Comparison of ENCODE assay signal across 10 cellular contexts in the genomic region with DNA sequence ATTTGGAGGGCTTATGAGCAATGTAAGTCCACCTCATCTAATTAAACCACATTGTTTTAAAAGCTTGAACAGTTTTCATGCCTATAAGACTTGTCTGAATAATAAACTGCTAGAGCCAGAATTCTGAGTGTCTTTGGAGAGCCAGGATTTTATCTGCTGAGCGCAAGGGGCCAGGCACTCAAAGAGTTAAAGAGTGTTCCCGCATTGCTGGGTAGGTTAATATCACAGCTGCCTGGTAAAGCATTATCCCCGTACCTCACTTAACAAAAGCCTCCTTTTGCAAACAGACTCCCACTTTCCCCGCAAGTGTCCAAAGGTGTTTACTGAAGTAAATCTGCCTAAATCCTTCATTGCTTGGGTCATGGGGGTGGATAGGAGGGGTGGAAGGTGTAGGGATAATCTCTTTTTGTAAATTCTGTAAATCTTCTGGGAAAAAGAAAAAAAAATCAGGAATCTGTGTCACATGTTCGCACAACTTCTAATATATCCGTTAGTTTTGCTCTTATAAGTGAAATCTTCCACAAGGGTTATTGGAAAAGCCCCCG. TPM values are rescaled to one million over a fixed set of nuclear protein-coding genes. Genes with fewer than 3 reads are reported as not detected.
DNase-seq lines count a peak whose midpoint lies in the region; ATAC-seq and TF ChIP-seq lines count a peak whose summit lies in the region.
"Had no signal": no experiment of that assay in that cellular context is flagged by ENCODE, and none has a peak within 500 bp of the region (broad histone marks: within the 10 kb centered on the region; RNA-seq: fewer than 3 reads in every experiment).

No MANE protein-coding gene starts in this region.

- H3K27ac ChIP-seq in breast epithelium = peak overlapping the region; percentile 11 to 83
- H3K27ac ChIP-seq in mammary epithelial cell (ENCODE audit: insufficient read depth, low read depth, low read length) = no peak overlapping the region
- H3K27ac ChIP-seq in dorsolateral prefrontal cortex = peak overlapping the region; percentile 95 to 100 (median 100)
- H3K27ac ChIP-seq in upper lobe of left lung = peak overlapping the region; percentile 96 to 99 (median 98)
- H3K27ac ChIP-seq: C4-2B had no signal

- H3K4me3 ChIP-seq in breast epithelium (peak overlapping the region in 2 of 3 donors; percentile 5 to 48), mammary epithelial cell (replicated peaks in 1 of 3; ENCODE audit: insufficient read depth in 1 of 3, low read depth in 2 of 3, low read length in 3 of 3) (no peak overlapping the region), dorsolateral prefrontal cortex (peak overlapping the region in 57 of 59 donors; percentile 1 to 100 (median 78)), upper lobe of left lung (peak overlapping the region in 1 of 4 donors; percentile 4)

- 91% methylated on average over 7 of the region's 7 CpGs for WGBS in mammary epithelial cell (ENCODE audit: low coverage, missing lambda C conversion rate)
- WGBS in upper lobe of left lung, 2 donors = 56 to 64% methylated on average over 7 of the region's 7 CpGs

- no peaks in the 10 kb centered on the region for H4K20me1 ChIP-seq in mammary epithelial cell (ENCODE audit: insufficient read depth, low read length)

- no TSS peak for BruUV-seq in mammary epithelial cell (replicated peaks; lab: Mats Ljungman, UMichigan)

- H3K9me3 Mint-ChIP-seq in naive B cell = no peaks in the 10 kb centered on the region
- H3K9me3 Mint-ChIP-seq: activated T-cell treated with anti-CD3 and anti-CD28 coated beads, Interleukin-2, amount 50 U/mL, for 24 hours had no signal

- in situ Hi-C loops in mammary epithelial cell (cut with MboI; ENCODE audit: low sequenced_read_pairs in 2 of 2) = no loop called here

- CTCF ChIA-PET in mammary epithelial cell (lab: Charles Lee; ENCODE audit: low non-redundant PET) = no interaction called here

- H3K79me2 ChIP-seq in mammary epithelial cell (ENCODE audit: insufficient read depth, low read length) = no peaks in the 10 kb centered on the region

- TF ChIP-seq CTCF in breast epithelium (IDR thresholded peaks at IDR 0.05) (no peak), mammary epithelial cell (conservative IDR thresholded peaks at IDR 0.05 in 1 of 2, IDR thresholded peaks at IDR 0.05 in 1 of 2; ENCODE audit: extremely low read depth in 1 of 2, insufficient read depth in 1 of 2, low read depth in 1 of 2, low read length in 2 of 2) (no peak), dorsolateral prefrontal cortex (IDR thresholded peaks at IDR 0.05 in 54 of 56, conservative IDR thresholded peaks at IDR 0.05 in 2 of 56; ENCODE audit: low read depth in 1 of 56, partially characterized antibody in 56 of 56) (peak in 1 of 56 donors; percentile 7), upper lobe of left lung (IDR thresholded peaks at IDR 0.05) (no peak)

- H3K27me3 ChIP-seq in breast epithelium = peaks cover 0 to 25% of the 10 kb centered on the region in 2 donors
- H3K27me3 ChIP-seq in mammary epithelial cell (ENCODE audit: insufficient read depth, low read length) = peaks cover 18% of the 10 kb centered on the region
- H3K27me3 ChIP-seq in dorsolateral prefrontal cortex = no peaks in the 10 kb centered on the region
- no peaks in the 10 kb centered on the region for H3K27me3 ChIP-seq in upper lobe of left lung

- H2AFZ ChIP-seq in mammary epithelial cell (ENCODE audit: low read depth, low read length) = no peak overlapping the region

- no peaks in the 10 kb centered on the region for H3K36me3 ChIP-seq in breast epithelium
- H3K36me3 ChIP-seq in mammary epithelial cell (ENCODE audit: insufficient read depth, low read length) = no peaks in the 10 kb centered on the region
- H3K36me3 ChIP-seq in upper lobe of left lung = no peaks in the 10 kb centered on the region

- H3K27me3 Mint-ChIP-seq in naive B cell = no peaks in the 10 kb centered on the region

- H3K4me3 Mint-ChIP-seq in naive B cell = peak overlapping the region in 6 of 8 donors; percentile 16 to 72 (median 64)
- H3K4me3 Mint-ChIP-seq: activated T-cell treated with anti-CD3 and anti-CD28 coated beads, Interleukin-2, amount 50 U/mL, for 24 hours had no signal

- no peak overlapping the region for H3K9ac ChIP-seq in mammary epithelial cell (ENCODE audit: insufficient read depth, low read length)

- no peak overlapping the region for H3K4me2 ChIP-seq in mammary epithelial cell (ENCODE audit: insufficient read depth, low read depth, low read length)

- peaks cover 17 to 23% of the 10 kb centered on the region in 2 donors for H3K36me3 Mint-ChIP-seq in naive B cell

- peaks cover 79 to 97% (median 89%) of the 10 kb centered on the region in 3 donors for H3K4me1 Mint-ChIP-seq in naive B cell

- no peak for TF ChIP-seq EP300 in upper lobe of left lung (IDR thresholded peaks at IDR 0.05)

- TF ChIP-seq POLR2A in breast epithelium (IDR thresholded peaks at IDR 0.05) = no peak
- TF ChIP-seq POLR2A in upper lobe of left lung (IDR thresholded peaks at IDR 0.05) = no peak

- peak overlapping the region in 5 of 6 donors; percentile 22 to 88 (median 51) for H3K27ac Mint-ChIP-seq in naive B cell
- H3K27ac Mint-ChIP-seq: activated T-cell treated with anti-CD3 and anti-CD28 coated beads, Interleukin-2, amount 50 U/mL, for 24 hours had no signal

- no peak for DNase-seq in breast epithelium (ENCODE audit: low spot score in 2 of 2)
- no peak for DNase-seq in mammary epithelial cell
- no peak for DNase-seq in dorsolateral prefrontal cortex
- DNase-seq in naive B cell = no peak
- no peak for DNase-seq in upper lobe of left lung
- DNase-seq in cerebellar nuclear complex (lab: John Stamatoyannopoulos, UW) = no peak
- DNase-seq in NCI-H2196 treated with DMSO at 0.1 percent for 48 hours (lab: John Stamatoyannopoulos, UW; ENCODE audit: unreplicated experiment) = no peak
- no peak for DNase-seq in RPMI8226
- DNase-seq: activated T-cell treated with anti-CD3 and anti-CD28 coated beads, Interleukin-2, amount 50 U/mL, for 24 hours had no signal

- H3K9me3 ChIP-seq in breast epithelium = no peaks in the 10 kb centered on the region
- no peaks in the 10 kb centered on the region for H3K9me3 ChIP-seq in mammary epithelial cell (replicated peaks; ENCODE audit: insufficient read depth, low read length)
- no peaks in the 10 kb centered on the region for H3K9me3 ChIP-seq in upper lobe of left lung

- intact Hi-C loops in breast epithelium (cut with DNase I; ENCODE audit: low total_unique reads) = no loop called here
- intact Hi-C loops in mammary epithelial cell (cut with micrococcal nuclease) = no loop called here
- intact Hi-C loops in dorsolateral prefrontal cortex (cut with DNase I) = no loop called here

- no peak for ATAC-seq in naive B cell (ENCODE audit: low read depth in 2 of 2)
- no peak for ATAC-seq in upper lobe of left lung (ENCODE audit: low FRiP score in 2 of 2)

- dilution Hi-C loops in mammary epithelial cell (cut with HindIII; ENCODE audit: low sequenced_read_pairs) = no loop called here

- H3K4me1 ChIP-seq in breast epithelium (no peaks in the 10 kb centered on the region), mammary epithelial cell (ENCODE audit: insufficient read depth, low read length) (no peaks in the 10 kb centered on the region), upper lobe of left lung (peaks cover 30 to 50% (median 48%) of the 10 kb centered on the region in 4 donors)

RNA-seq across cellular contexts. Expression of a gene that starts 10.8 kb away (rescaled TPM):
- total RNA-seq in breast epithelium (100 to 1,000 TPM in 1 of 3 donors, 10 to 100 TPM in 2; 53.7 to 225 (median 83.2) TPM), mammary epithelial cell (under 1 TPM; 0.45 to 0.50 TPM), dorsolateral prefrontal cortex (100 to 1,000 TPM; 160 to 942 (median 318) TPM), upper lobe of left lung (100 to 1,000 TPM; 104 to 237 (median 148) TPM)
- polyA plus RNA-seq in mammary epithelial cell (0.26 TPM), naive B cell (ENCODE audit: low read depth in 6 of 6) (10 to 100 TPM; 62.2 to 96.5 (median 73.1) TPM)
- polyA minus RNA-seq in mammary epithelial cell = not detected

Comparison
In these comparisons a context has a peak if more than half of its experiments do, and no peak if none do; other contexts are left out.
1. H3K4me3 ChIP-seq: peak in breast epithelium (2 of 3) and dorsolateral prefrontal cortex (57 of 59); none in mammary epithelial cell (0 of 3).
2. RNA of a gene that starts 10.8 kb away (total RNA-seq): 160 to 942 TPM in dorsolateral prefrontal cortex, 104 to 237 TPM in upper lobe of left lung and 53.7 to 225 TPM in breast epithelium; 0.45 to 0.50 TPM in mammary epithelial cell; every median in the first group is over 10 times any median in the second.